Comparison of ENCODE assay signal across 26 cellular contexts in genomic region chr14:23444314-23444713, GRCh38. TPM values are rescaled to one million over a fixed set of nuclear protein-coding genes. Genes with fewer than 3 reads are reported as not detected.
"Had no signal": no experiment of that assay in that cellular context is flagged by ENCODE, and none has a peak within 500 bp of the region (broad histone marks: within the 10 kb centered on the region; RNA-seq: fewer than 3 reads in every experiment).

No MANE protein-coding gene starts in this region.

- H3K9me3 ChIP-seq: sigmoid colon, spleen, upper lobe of left lung had no signal

- H3K4me1 Mint-ChIP-seq: activated B cell treated with CpG ODN at 0.5 μM for 24 hours had no signal

- H3K4me3 ChIP-seq: hepatocyte, sigmoid colon, spleen, upper lobe of left lung had no signal

- H3K9ac ChIP-seq: parathyroid adenoma had no signal

- H3K9me3 Mint-ChIP-seq: activated B cell treated with CpG ODN at 0.5 μM for 24 hours; activated naive CD4-positive, alpha-beta T cell treated with anti-CD3 and anti-CD28 coated beads, Interleukin-2, amount 10 ng/mL, durations not matched to agents 7 days and 5 days; activated T-cell treated with anti-CD3 and anti-CD28 coated beads, Interleukin-2, amount 50 U/mL, for 72 hours had no signal

- H3K4me3 Mint-ChIP-seq: activated B cell treated with CpG ODN at 0.5 μM for 24 hours; activated CD4-positive, alpha-beta T cell treated with anti-CD3 and anti-CD28 coated beads for 36 hours; activated naive CD4-positive, alpha-beta T cell treated with anti-CD3 and anti-CD28 coated beads, Interleukin-2, amount 10 ng/mL, durations not matched to agents 7 days and 5 days; activated T-cell treated with anti-CD3 and anti-CD28 coated beads, Interleukin-2, amount 50 U/mL, for 72 hours; T-helper 17 cell had no signal

- H3K36me3 ChIP-seq: sigmoid colon, spleen, upper lobe of left lung had no signal

- H3K27me3 ChIP-seq: hepatocyte, sigmoid colon, upper lobe of left lung had no signal

- H3K27ac ChIP-seq: hepatocyte, parathyroid adenoma, sigmoid colon, spleen, upper lobe of left lung had no signal

- H3K4me1 ChIP-seq: parathyroid adenoma, sigmoid colon, upper lobe of left lung had no signal

- H3K27me3 Mint-ChIP-seq: activated CD4-positive, alpha-beta T cell treated with anti-CD3 and anti-CD28 coated beads for 36 hours had no signal

- H2AFZ ChIP-seq: hepatocyte, parathyroid adenoma had no signal

- ATAC-seq: activated CD4-positive, alpha-beta T cell treated with anti-CD3 and anti-CD28 coated beads for 36 hours; activated T-cell treated with anti-CD3 and anti-CD28 coated beads, Interleukin-2, amount 50 U/mL, for 72 hours; T-helper 17 cell had no signal

- H3K4me2 ChIP-seq: hepatocyte had no signal

- DNase-seq: activated B cell treated with CpG ODN at 0.5 μM for 24 hours; activated CD4-positive, alpha-beta T cell treated with anti-CD3 and anti-CD28 coated beads for 36 hours; activated CD4-positive, alpha-beta T cell treated with anti-CD3 and anti-CD28 coated beads, Interleukin-2, amount 50 U/mL, for 4 hours; activated effector memory CD4-positive, alpha-beta T cell treated with anti-CD3 and anti-CD28 coated beads, Interleukin-2, amount 50 U/mL, for 16 hours; activated naive CD4-positive, alpha-beta T cell treated with anti-CD3 and anti-CD28 coated beads, Interleukin-2, amount 10 ng/mL, durations not matched to agents 7 days and 5 days; activated T-cell treated with anti-CD3 and anti-CD28 coated beads, Interleukin-2, amount 50 U/mL, for 72 hours; amygdala; caudate nucleus; dermis blood vessel endothelial cell; effector CD8-positive, alpha-beta T cell; erythroblast; foreskin fibroblast; midbrain; nucleus accumbens; sigmoid colon; spleen; stimulated activated CD4-positive, alpha-beta T cell treated with anti-CD3 and anti-CD28 coated beads, Interleukin-4, amount 100 ng/mL, for 24 hours; stimulated activated naive CD4-positive, alpha-beta T cell treated with Interleukin-2 at 50 U/mL for 16 hours; SW 1271; T-helper 17 cell; upper lobe of left lung had no signal

- H3K27ac Mint-ChIP-seq: activated B cell treated with CpG ODN at 0.5 μM for 24 hours; activated CD4-positive, alpha-beta T cell treated with anti-CD3 and anti-CD28 coated beads for 36 hours; activated naive CD4-positive, alpha-beta T cell treated with anti-CD3 and anti-CD28 coated beads, Interleukin-2, amount 10 ng/mL, durations not matched to agents 7 days and 5 days; activated T-cell treated with anti-CD3 and anti-CD28 coated beads, Interleukin-2, amount 50 U/mL, for 72 hours; T-helper 17 cell had no signal

- H3K36me3 Mint-ChIP-seq: activated naive CD4-positive, alpha-beta T cell treated with anti-CD3 and anti-CD28 coated beads, Interleukin-2, amount 10 ng/mL, durations not matched to agents 7 days and 5 days had no signal

- H3K79me2 ChIP-seq: hepatocyte, parathyroid adenoma had no signal

RNA-seq across cellular contexts. Expression of gene MYH7, which starts 8.9 kb away (rescaled TPM):
- total RNA-seq: activated B cell treated with CpG ODN at 0.5 μM for 24 hours, dermis blood vessel endothelial cell, fibroblast of lung, glomerular endothelial cell, hepatocyte, T-helper 17 cell, upper lobe of left lung had no signal
- polyA plus RNA-seq: fibroblast of lung, hepatocyte had no signal

RNA-seq across cellular contexts. Expression of gene MYH6, which starts 36.2 kb away (rescaled TPM):
- total RNA-seq: activated B cell treated with CpG ODN at 0.5 μM for 24 hours, dermis blood vessel endothelial cell, fibroblast of lung, glomerular endothelial cell, hepatocyte, sigmoid colon, T-helper 17 cell, upper lobe of left lung had no signal
- polyA plus RNA-seq: fibroblast of lung, neural cell had no signal
